Comparison of ENCODE assay signal across 9 cellular contexts in genomic region chr20:57749131-57749690, GRCh38. TPM values are rescaled to one million over a fixed set of nuclear protein-coding genes. Genes with fewer than 3 reads are reported as not detected.
DNase-seq lines count a peak whose midpoint lies in the region; TF ChIP-seq lines count a peak whose summit lies in the region.
"Had no signal": no experiment of that assay in that cellular context is flagged by ENCODE, and none has a peak within 500 bp of the region (broad histone marks: within the 10 kb centered on the region; RNA-seq: fewer than 3 reads in every experiment).

No MANE protein-coding gene starts in this region.

- H3K36me3 Mint-ChIP-seq in activated naive CD4-positive, alpha-beta T cell treated with anti-CD3 and anti-CD28 coated beads, Interleukin-2, amount 50 U/mL, for 24 hours, result no peaks in the 10 kb centered on the region

- H3K27me3 Mint-ChIP-seq in activated naive CD4-positive, alpha-beta T cell treated with anti-CD3 and anti-CD28 coated beads, Interleukin-2, amount 50 U/mL, for 24 hours, result peaks cover 8% of the 10 kb centered on the region

- peak overlapping the region in 1 of 2 donors; percentile 35 for H3K9ac ChIP-seq in mucosa of rectum (ENCODE audit: low read depth in 1 of 2, low read length in 2 of 2)

- intact Hi-C loops in vagina (cut with DNase I), result no loop called here

- DNase-seq in activated naive CD4-positive, alpha-beta T cell treated with anti-CD3 and anti-CD28 coated beads, Interleukin-2, amount 50 U/mL, for 16 hours, result no peak
- DNase-seq in caudate nucleus (lab: John Stamatoyannopoulos, UW) (no peak), vagina (ENCODE audit: extremely low spot score in 2 of 2) (no peak), ureter (ENCODE audit: low spot score) (no peak), amniotic stem cell (lab: John Stamatoyannopoulos, UW) (no peak), NAMALWA (ENCODE audit: low spot score) (no peak)
- DNase-seq: nephron progenitor cell had no signal

- H3K4me1 ChIP-seq in mucosa of rectum (ENCODE audit: control insufficient read depth in 2 of 2, insufficient read depth in 2 of 2, low read length in 2 of 2) (peaks cover 12 to 16% of the 10 kb centered on the region in 2 donors), vagina (peaks cover 25% of the 10 kb centered on the region)

- H3K9me3 ChIP-seq in mucosa of rectum (ENCODE audit: control insufficient read depth in 2 of 2, low read length in 2 of 2), result no peaks in the 10 kb centered on the region
- no peaks in the 10 kb centered on the region for H3K9me3 ChIP-seq in vagina

- peaks cover 15% of the 10 kb centered on the region for H3K4me1 Mint-ChIP-seq in activated naive CD4-positive, alpha-beta T cell treated with anti-CD3 and anti-CD28 coated beads, Interleukin-2, amount 50 U/mL, for 24 hours

- H3K27ac ChIP-seq in caudate nucleus (ENCODE audit: low read depth, low read length) (peak overlapping the region; percentile 26), mucosa of rectum (ENCODE audit: low read depth in 2 of 2, low read length in 2 of 2) (peak overlapping the region in 1 of 2 donors; percentile 4), vagina (peak overlapping the region; percentile 73)

- H3K36me3 ChIP-seq in mucosa of rectum (ENCODE audit: control insufficient read depth in 2 of 2, insufficient read depth in 2 of 2, low read length in 2 of 2), result no peaks in the 10 kb centered on the region
- H3K36me3 ChIP-seq in vagina, result no peaks in the 10 kb centered on the region

- H3K4me3 Mint-ChIP-seq in activated naive CD4-positive, alpha-beta T cell treated with anti-CD3 and anti-CD28 coated beads, Interleukin-2, amount 50 U/mL, for 24 hours, result peak overlapping the region; percentile 83
- H3K4me3 Mint-ChIP-seq: nephron progenitor cell had no signal

- no peaks in the 10 kb centered on the region for H3K9me3 Mint-ChIP-seq in activated naive CD4-positive, alpha-beta T cell treated with anti-CD3 and anti-CD28 coated beads, Interleukin-2, amount 50 U/mL, for 24 hours
- H3K9me3 Mint-ChIP-seq: nephron progenitor cell had no signal

- TF ChIP-seq POLR2A in vagina (IDR thresholded peaks at IDR 0.05), result no peak

- no peak for TF ChIP-seq CTCF in vagina (IDR thresholded peaks at IDR 0.05)

- H3K27me3 ChIP-seq in mucosa of rectum (ENCODE audit: control insufficient read depth in 2 of 2, insufficient read depth in 2 of 2, low read length in 2 of 2), result peaks cover 4 to 9% of the 10 kb centered on the region in 2 donors
- H3K27me3 ChIP-seq in vagina, result no peaks in the 10 kb centered on the region

- H3K27ac Mint-ChIP-seq in activated naive CD4-positive, alpha-beta T cell treated with anti-CD3 and anti-CD28 coated beads, Interleukin-2, amount 50 U/mL, for 24 hours, result no peak overlapping the region

- H3K4me3 ChIP-seq in mucosa of rectum (ENCODE audit: low read length in 2 of 2) (peak overlapping the region; percentile 20 to 47), vagina (peak overlapping the region; percentile 33 to 34)

RNA-seq across cellular contexts. Expression of gene PMEPA1, which starts 39.4 kb away (rescaled TPM):
- 11.3 TPM for total RNA-seq in vagina
- total RNA-seq in ureter, result 15.2 TPM
